Comparison of ENCODE assay signal across 31 cellular contexts in genomic region chr2:191961556-191961955, GRCh38.
"Had no signal": no experiment of that assay in that cellular context is flagged by ENCODE, and none has a peak within 500 bp of the region (broad histone marks: within the 10 kb centered on the region; RNA-seq: fewer than 3 reads in every experiment).

No MANE protein-coding gene starts in this region.

- H3K27me3 Mint-ChIP-seq: activated B cell treated with CpG ODN at 0.5 μM for 24 hours; dendritic cell treated with granulocyte-macrophage colony-stimulating factor and Interleukin-4, amounts not matched to agents 40 ng/mL and 50 ng/mL, for 4 days had no signal

- H3K4me3 Mint-ChIP-seq: activated B cell treated with CpG ODN at 0.5 μM for 24 hours; activated CD8-positive, alpha-beta T cell treated with anti-CD3 and anti-CD28 coated beads for 36 hours; activated T-cell treated with anti-CD3 and anti-CD28 coated beads, Interleukin-2, amount 50 U/mL, for 4 hours; activated T-helper 17 cell treated with anti-CD3 and anti-CD28 coated beads, Interleukin-2, amount 50 U/mL, for 72 hours; dendritic cell treated with granulocyte-macrophage colony-stimulating factor and Interleukin-4, amounts not matched to agents 40 ng/mL and 50 ng/mL, for 4 days; naive thymus-derived CD8-positive, alpha-beta T cell; neural crest cell; T-cell had no signal

- H2AFZ ChIP-seq: parathyroid adenoma had no signal

- H3K4me3 ChIP-seq: breast epithelium, esophagus squamous epithelium, gastrocnemius medialis, spleen, testis, transverse colon had no signal

- H3K9ac ChIP-seq: parathyroid adenoma had no signal

- H3K27me3 ChIP-seq: breast epithelium, esophagus squamous epithelium, gastrocnemius medialis, spleen, testis, transverse colon had no signal

- H3K36me3 Mint-ChIP-seq: naive thymus-derived CD8-positive, alpha-beta T cell; T-cell had no signal

- H3K4me1 ChIP-seq: breast epithelium, esophagus squamous epithelium, gastrocnemius medialis, parathyroid adenoma, spleen, testis had no signal

- H3K36me3 ChIP-seq: breast epithelium, esophagus squamous epithelium, gastrocnemius medialis, spleen, transverse colon had no signal

- H3K27ac ChIP-seq: breast epithelium, epithelial cell of prostate, esophagus squamous epithelium, gastrocnemius medialis, parathyroid adenoma, spleen, testis, transverse colon had no signal

- H3K4me1 Mint-ChIP-seq: activated T-helper 17 cell treated with anti-CD3 and anti-CD28 coated beads, Interleukin-2, amount 50 U/mL, for 72 hours; naive thymus-derived CD8-positive, alpha-beta T cell; neural crest cell; T-cell had no signal

- FAIRE-seq: keratinocyte had no signal

- H3K27ac Mint-ChIP-seq: activated B cell treated with CpG ODN at 0.5 μM for 24 hours; activated CD8-positive, alpha-beta T cell treated with anti-CD3 and anti-CD28 coated beads for 36 hours; activated T-helper 17 cell treated with anti-CD3 and anti-CD28 coated beads, Interleukin-2, amount 50 U/mL, for 72 hours; dendritic cell treated with granulocyte-macrophage colony-stimulating factor and Interleukin-4, amounts not matched to agents 40 ng/mL and 50 ng/mL, for 4 days; naive thymus-derived CD8-positive, alpha-beta T cell; T-cell had no signal

- DNase-seq: activated B cell treated with CpG ODN at 0.5 μM for 24 hours; activated CD4-positive, alpha-beta T cell treated with anti-CD3 and anti-CD28 coated beads, Interleukin-2, amount 50 U/mL, for 1 hour; activated CD8-positive, alpha-beta T cell treated with anti-CD3 and anti-CD28 coated beads for 36 hours; activated gamma-delta T cell treated with Interleukin-2 at 50 U/mL for 16 hours; activated naive CD4-positive, alpha-beta T cell treated with anti-CD3 and anti-CD28 coated beads, Interleukin-2, amount 50 U/mL, for 16 hours; activated T-cell treated with anti-CD3 and anti-CD28 coated beads, Interleukin-2, amount 50 U/mL, for 4 hours; amygdala; central memory CD4-positive, alpha-beta T cell; effector CD4-positive, alpha-beta T cell; esophagus squamous epithelium; gastrocnemius medialis; glutamatergic neuron; hippocampal formation; left cardiac atrium; midbrain; naive thymus-derived CD8-positive, alpha-beta T cell; nucleus accumbens; right cardiac atrium; spleen; stimulated activated CD4-positive, alpha-beta T cell treated with anti-CD3 and anti-CD28 coated beads, Interleukin-2, amount 100 ng/mL, for 48 hours; stimulated activated naive CD8-positive, alpha-beta T cell treated with anti-CD3 and anti-CD28 coated beads, Interleukin-15, Interleukin-2, amounts not matched to agents 100 U/mL and 50 U/mL, for 24 hours; T-cell; testis; transverse colon had no signal

- H3K79me2 ChIP-seq: parathyroid adenoma had no signal

- H3K9me3 Mint-ChIP-seq: activated B cell treated with CpG ODN at 0.5 μM for 24 hours; activated CD8-positive, alpha-beta T cell treated with anti-CD3 and anti-CD28 coated beads for 36 hours; activated T-cell treated with anti-CD3 and anti-CD28 coated beads, Interleukin-2, amount 50 U/mL, for 4 hours; activated T-helper 17 cell treated with anti-CD3 and anti-CD28 coated beads, Interleukin-2, amount 50 U/mL, for 72 hours; dendritic cell treated with granulocyte-macrophage colony-stimulating factor and Interleukin-4, amounts not matched to agents 40 ng/mL and 50 ng/mL, for 4 days; naive thymus-derived CD8-positive, alpha-beta T cell; neural crest cell had no signal

- H3K9me3 ChIP-seq: breast epithelium, esophagus squamous epithelium, gastrocnemius medialis, spleen, testis, transverse colon had no signal

- ATAC-seq: activated CD8-positive, alpha-beta T cell treated with anti-CD3 and anti-CD28 coated beads for 36 hours; activated T-cell treated with anti-CD3 and anti-CD28 coated beads, Interleukin-2, amount 50 U/mL, for 4 hours; activated T-helper 17 cell treated with anti-CD3 and anti-CD28 coated beads, Interleukin-2, amount 50 U/mL, for 72 hours; gastrocnemius medialis; left cardiac atrium; naive thymus-derived CD8-positive, alpha-beta T cell; right cardiac atrium; stimulated activated naive CD8-positive, alpha-beta T cell treated with anti-CD3 and anti-CD28 coated beads, Interleukin-15, Interleukin-2, amounts not matched to agents 100 U/mL and 50 U/mL, for 24 hours; T-cell had no signal
